In the genomic region with DNA sequence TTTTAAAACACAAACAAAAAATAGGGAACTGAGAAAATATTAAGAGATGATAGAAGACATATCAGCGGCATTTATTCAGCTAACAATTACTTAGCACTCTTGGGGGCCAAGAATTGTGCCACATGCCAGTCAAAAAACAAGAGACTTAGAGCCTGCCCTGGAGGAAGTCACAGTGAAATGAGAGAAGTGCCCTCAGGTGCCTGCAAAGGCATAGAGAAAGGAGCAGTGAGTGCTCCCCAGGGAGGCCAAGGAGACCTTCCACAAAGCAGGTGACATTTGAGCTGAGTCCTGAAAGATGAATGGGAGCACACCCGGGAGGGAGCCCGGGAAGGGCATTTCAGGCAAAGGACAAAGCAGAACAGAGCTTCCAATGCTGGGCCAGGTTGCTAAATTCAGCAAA, we compare ENCODE assay signal across 11 cellular contexts.
A peak's percentile ranks its signal among the peaks of the same experiment; 100 is the strongest.
DNase-seq lines count a peak whose midpoint lies in the region; ATAC-seq and TF ChIP-seq lines count a peak whose summit lies in the region.
"Had no signal": no experiment of that assay in that cellular context is flagged by ENCODE, and none has a peak within 500 bp of the region (broad histone marks: within the 10 kb centered on the region; RNA-seq: fewer than 3 reads in every experiment).

No MANE protein-coding gene starts in this region.

- no peaks in the 10 kb centered on the region for H3K9me3 Mint-ChIP-seq in stimulated activated naive B cell treated with anti-CD40 and anti-IgM and Interleukin-4, amounts not matched to agents 10 μg/mL and 1 μg/mL and 100 μg/mL, for 72 hours
- no peaks in the 10 kb centered on the region for H3K9me3 Mint-ChIP-seq in activated T-cell treated with anti-CD3 and anti-CD28 coated beads, Interleukin-2, amount 50 U/mL, for 24 hours
- H3K9me3 Mint-ChIP-seq: mesothelial cell of epicardium had no signal

- ATAC-seq in heart left ventricle (peak in 3 of 4 donors; percentile 47 to 67 (median 61)), left cardiac atrium (no peak)
- ATAC-seq in stimulated activated naive B cell treated with anti-CD40 and anti-IgM and Interleukin-4, amounts not matched to agents 10 μg/mL and 1 μg/mL and 100 μg/mL, for 72 hours (replicated peaks): peak; percentile 69 to 76

- no peaks in the 10 kb centered on the region for H3K36me3 Mint-ChIP-seq in stimulated activated naive B cell treated with anti-CD40 and anti-IgM and Interleukin-4, amounts not matched to agents 10 μg/mL and 1 μg/mL and 100 μg/mL, for 72 hours
- H3K36me3 Mint-ChIP-seq in activated T-cell treated with anti-CD3 and anti-CD28 coated beads, Interleukin-2, amount 50 U/mL, for 24 hours (ENCODE audit: low read depth): no peaks in the 10 kb centered on the region
- H3K36me3 Mint-ChIP-seq: mesothelial cell of epicardium had no signal

- DNase-seq in heart left ventricle (peak in 2 of 5 donors; percentile 19 to 53), left cardiac atrium (no peak), NCI-H2107 treated with DMSO at 0.1 percent for 48 hours (lab: John Stamatoyannopoulos, UW; ENCODE audit: unreplicated experiment) (peak; percentile 89), adrenal gland (peak in 6 of 7 donors; percentile 11 to 26 (median 22)), ureter (ENCODE audit: low spot score) (no peak), cortex of kidney (lab: John Stamatoyannopoulos, UW) (no peak)
- DNase-seq in stimulated activated naive B cell treated with anti-CD40 and anti-IgM and Interleukin-4, amounts not matched to agents 10 μg/mL and 1 μg/mL and 100 μg/mL, for 72 hours: peak; percentile 20
- DNase-seq in activated T-cell treated with anti-CD3 and anti-CD28 coated beads, Interleukin-2, amount 50 U/mL, for 24 hours: no peak
- DNase-seq: esophagus squamous epithelium; stimulated activated naive CD4-positive, alpha-beta T cell treated with Interleukin-2 at 50 U/mL for 16 hours had no signal

- TF ChIP-seq CTCF in heart left ventricle (IDR thresholded peaks at IDR 0.05) (no peak), adrenal gland (IDR thresholded peaks at IDR 0.05) (no peak)

- no peak overlapping the region for H3K4me3 Mint-ChIP-seq in stimulated activated naive B cell treated with anti-CD40 and anti-IgM and Interleukin-4, amounts not matched to agents 10 μg/mL and 1 μg/mL and 100 μg/mL, for 72 hours
- no peak overlapping the region for H3K4me3 Mint-ChIP-seq in activated T-cell treated with anti-CD3 and anti-CD28 coated beads, Interleukin-2, amount 50 U/mL, for 24 hours
- H3K4me3 Mint-ChIP-seq: mesothelial cell of epicardium had no signal

- peak overlapping the region in 1 of 12 donors; percentile 13 for H3K27ac ChIP-seq in heart left ventricle
- H3K27ac ChIP-seq in adrenal gland: no peak overlapping the region
- H3K27ac ChIP-seq: esophagus squamous epithelium had no signal

- no peak for TF ChIP-seq POLR2A in heart left ventricle (IDR thresholded peaks at IDR 0.05)
- no peak for TF ChIP-seq POLR2A in adrenal gland (IDR thresholded peaks at IDR 0.05)

- H3K4me3 ChIP-seq in heart left ventricle (no peak overlapping the region), adrenal gland (no peak overlapping the region)
- H3K4me3 ChIP-seq: esophagus squamous epithelium had no signal

- H3K4me1 ChIP-seq in heart left ventricle (peaks cover 0 to 38% (median 3%) of the 10 kb centered on the region in 12 donors), adrenal gland (replicated peaks in 1 of 2) (peaks cover under 1 to 9% of the 10 kb centered on the region in 2 donors)

- peak overlapping the region; percentile 73 for H3K27ac Mint-ChIP-seq in stimulated activated naive B cell treated with anti-CD40 and anti-IgM and Interleukin-4, amounts not matched to agents 10 μg/mL and 1 μg/mL and 100 μg/mL, for 72 hours
- no peak overlapping the region for H3K27ac Mint-ChIP-seq in activated T-cell treated with anti-CD3 and anti-CD28 coated beads, Interleukin-2, amount 50 U/mL, for 24 hours
- H3K27ac Mint-ChIP-seq: mesothelial cell of epicardium had no signal

- peaks cover 0 to 11% (median 0%) of the 10 kb centered on the region in 12 donors for H3K9me3 ChIP-seq in heart left ventricle
- H3K9me3 ChIP-seq in adrenal gland (replicated peaks in 1 of 3): no peaks in the 10 kb centered on the region

- H3K27me3 Mint-ChIP-seq in stimulated activated naive B cell treated with anti-CD40 and anti-IgM and Interleukin-4, amounts not matched to agents 10 μg/mL and 1 μg/mL and 100 μg/mL, for 72 hours: no peaks in the 10 kb centered on the region
- no peaks in the 10 kb centered on the region for H3K27me3 Mint-ChIP-seq in activated T-cell treated with anti-CD3 and anti-CD28 coated beads, Interleukin-2, amount 50 U/mL, for 24 hours

- H3K4me1 Mint-ChIP-seq in stimulated activated naive B cell treated with anti-CD40 and anti-IgM and Interleukin-4, amounts not matched to agents 10 μg/mL and 1 μg/mL and 100 μg/mL, for 72 hours: peaks cover 24 to 37% of the 10 kb centered on the region in 2 donors
- no peaks in the 10 kb centered on the region for H3K4me1 Mint-ChIP-seq in activated T-cell treated with anti-CD3 and anti-CD28 coated beads, Interleukin-2, amount 50 U/mL, for 24 hours (ENCODE audit: low read depth)

- WGBS in heart left ventricle, 4 donors: 38 to 60% (median 45%) methylated on average over 3 of the region's 3 CpGs
- WGBS in adrenal gland, 4 donors: 33 to 43% (median 35%) methylated on average over 3 of the region's 3 CpGs

- no peaks in the 10 kb centered on the region for H3K36me3 ChIP-seq in heart left ventricle
- no peaks in the 10 kb centered on the region for H3K36me3 ChIP-seq in adrenal gland (replicated peaks in 1 of 2)
- H3K36me3 ChIP-seq: esophagus squamous epithelium had no signal

- intact Hi-C loops in heart left ventricle (cut with DNase I): no loop called here
- intact Hi-C loops in left cardiac atrium (cut with DNase I): no loop called here
- intact Hi-C loops in adrenal gland (cut with DNase I): no loop called here

- no peaks in the 10 kb centered on the region for H3K27me3 ChIP-seq in heart left ventricle
- H3K27me3 ChIP-seq in adrenal gland: no peaks in the 10 kb centered on the region
- H3K27me3 ChIP-seq: esophagus squamous epithelium had no signal

Comparison
In these comparisons a context has a peak if more than half of its experiments do, and no peak if none do; other contexts are left out.
1. ATAC-seq: peak in heart left ventricle (3 of 4) and stimulated activated naive B cell treated with anti-CD40 and anti-IgM and Interleukin-4, amounts not matched to agents 10 μg/mL and 1 μg/mL and 100 μg/mL, for 72 hours (2 of 2); none in left cardiac atrium (0 of 2).
2. DNase-seq: peak in NCI-H2107 treated with DMSO at 0.1 percent for 48 hours (single experiment), adrenal gland (6 of 7) and stimulated activated naive B cell treated with anti-CD40 and anti-IgM and Interleukin-4, amounts not matched to agents 10 μg/mL and 1 μg/mL and 100 μg/mL, for 72 hours (single experiment); none in left cardiac atrium (single experiment), ureter (single experiment), cortex of kidney (single experiment) and activated T-cell treated with anti-CD3 and anti-CD28 coated beads, Interleukin-2, amount 50 U/mL, for 24 hours (single experiment).